In genomic region chr22:20280866-20281265, GRCh38 we compare ENCODE assay signal across 34 cellular contexts.
"Had no signal": no experiment of that assay in that cellular context is flagged by ENCODE, and none has a peak within 500 bp of the region (broad histone marks: within the 10 kb centered on the region; RNA-seq: fewer than 3 reads in every experiment).

No MANE protein-coding gene starts in this region.

- H3K4me3 ChIP-seq: adrenal gland, ascending aorta, body of pancreas, breast epithelium, cardiac muscle cell had no signal

- H3K36me3 ChIP-seq: adrenal gland, ascending aorta, brain microvascular endothelial cell, breast epithelium, cardiac muscle cell had no signal

- H3K27me3 Mint-ChIP-seq: activated naive CD4-positive, alpha-beta T cell treated with anti-CD3 and anti-CD28 coated beads, Interleukin-2, amount 50 U/mL, for 24 hours; activated naive CD8-positive, alpha-beta T cell; activated naive CD8-positive, alpha-beta T cell treated with anti-CD3 and anti-CD28 coated beads for 36 hours; activated naive CD8-positive, alpha-beta T cell treated with anti-CD3 and anti-CD28 coated beads, Interleukin-2, amount 10 ng/mL, durations not matched to agents 7 days and 5 days; activated naive CD8-positive, alpha-beta T cell treated with anti-CD3 and anti-CD28 coated beads, Interleukin-2, amount 50 U/mL, for 24 hours; activated T-cell treated with anti-CD3 and anti-CD28 coated beads, Interleukin-2, amount 50 U/mL, for 24 hours; central memory CD8-positive, alpha-beta T cell had no signal

- H3K9me3 ChIP-seq: adrenal gland, ascending aorta, body of pancreas, breast epithelium had no signal

- H3K4me1 Mint-ChIP-seq: activated naive CD4-positive, alpha-beta T cell treated with anti-CD3 and anti-CD28 coated beads, Interleukin-2, amount 10 ng/mL, durations not matched to agents 7 days and 5 days; activated naive CD4-positive, alpha-beta T cell treated with anti-CD3 and anti-CD28 coated beads, Interleukin-2, amount 50 U/mL, for 24 hours; activated naive CD8-positive, alpha-beta T cell treated with anti-CD3 and anti-CD28 coated beads for 36 hours; activated T-helper 17 cell treated with anti-CD3 and anti-CD28 coated beads, Interleukin-2, amount 50 U/mL, for 72 hours had no signal

- H3K36me3 Mint-ChIP-seq: activated naive CD4-positive, alpha-beta T cell treated with anti-CD3 and anti-CD28 coated beads, Interleukin-2, amount 10 ng/mL, durations not matched to agents 7 days and 5 days; activated naive CD4-positive, alpha-beta T cell treated with anti-CD3 and anti-CD28 coated beads, Interleukin-2, amount 50 U/mL, for 24 hours; activated naive CD4-positive, alpha-beta T cell treated with anti-CD3 and anti-CD28 coated beads, Interleukin-2, amount 50 U/mL, for 72 hours; activated naive CD8-positive, alpha-beta T cell; activated naive CD8-positive, alpha-beta T cell treated with anti-CD3 and anti-CD28 coated beads for 36 hours; activated naive CD8-positive, alpha-beta T cell treated with anti-CD3 and anti-CD28 coated beads, Interleukin-2, amount 10 ng/mL, durations not matched to agents 7 days and 5 days had no signal

- H3K4me3 Mint-ChIP-seq: activated naive CD4-positive, alpha-beta T cell treated with anti-CD3 and anti-CD28 coated beads for 36 hours; activated naive CD4-positive, alpha-beta T cell treated with anti-CD3 and anti-CD28 coated beads, Interleukin-2, amount 10 ng/mL, durations not matched to agents 7 days and 5 days; activated naive CD4-positive, alpha-beta T cell treated with anti-CD3 and anti-CD28 coated beads, Interleukin-2, amount 50 U/mL, for 24 hours; activated naive CD8-positive, alpha-beta T cell; activated naive CD8-positive, alpha-beta T cell treated with anti-CD3 and anti-CD28 coated beads for 36 hours; activated naive CD8-positive, alpha-beta T cell treated with anti-CD3 and anti-CD28 coated beads, Interleukin-2, amount 10 ng/mL, durations not matched to agents 7 days and 5 days; activated naive CD8-positive, alpha-beta T cell treated with anti-CD3 and anti-CD28 coated beads, Interleukin-2, amount 50 U/mL, for 24 hours; activated T-cell treated with anti-CD3 and anti-CD28 coated beads, Interleukin-2, amount 50 U/mL, for 24 hours; activated T-cell treated with anti-CD3 and anti-CD28 coated beads, Interleukin-2, amount 50 U/mL, for 4 hours; activated T-cell treated with anti-CD3 and anti-CD28 coated beads, Interleukin-2, amount 50 U/mL, for 72 hours; activated T-helper 1 cell treated with anti-CD3 and anti-CD28 coated beads, Interleukin-12 subunit alpha, Interleukin-12 subunit beta, Interleukin-2, Interleukin-4 antibody, amounts not matched to agents 30 ng/mL and 10 ng/mL and 1 ng/mL, durations not matched to agents 14 hours and 24 hours and 36 hours; activated T-helper 17 cell treated with anti-CD3 and anti-CD28 coated beads, Interleukin-2, amount 50 U/mL, for 72 hours; central memory CD8-positive, alpha-beta T cell had no signal

- H3K4me1 ChIP-seq: adrenal gland, ascending aorta, body of pancreas, breast epithelium had no signal

- H3K27me3 ChIP-seq: adrenal gland, ascending aorta, body of pancreas, breast epithelium, cardiac muscle cell had no signal

- DNase-seq: activated effector memory CD4-positive, alpha-beta T cell treated with anti-CD3 and anti-CD28 coated beads, Interleukin-2, amount 50 U/mL, for 16 hours; activated effector memory CD4-positive, alpha-beta T cell treated with Interleukin-2 at 50 U/mL for 16 hours; activated gamma-delta T cell; activated gamma-delta T cell treated with Interleukin-2 at 50 U/mL for 16 hours; activated naive CD4-positive, alpha-beta T cell; activated naive CD4-positive, alpha-beta T cell treated with anti-CD3 and anti-CD28 coated beads for 36 hours; activated naive CD4-positive, alpha-beta T cell treated with anti-CD3 and anti-CD28 coated beads, Interleukin-2, amount 10 ng/mL, durations not matched to agents 7 days and 5 days; activated naive CD4-positive, alpha-beta T cell treated with anti-CD3 and anti-CD28 coated beads, Interleukin-2, amount 50 U/mL, for 16 hours; activated naive CD8-positive, alpha-beta T cell treated with anti-CD3 and anti-CD28 coated beads for 36 hours; activated naive CD8-positive, alpha-beta T cell treated with anti-CD3 and anti-CD28 coated beads, Interleukin-2, amount 10 ng/mL, durations not matched to agents 7 days and 5 days; activated naive CD8-positive, alpha-beta T cell treated with anti-CD3 and anti-CD28 coated beads, Interleukin-2, amount 50 U/mL, for 24 hours; activated T-cell treated with anti-CD3 and anti-CD28 coated beads for 4 hours; activated T-cell treated with anti-CD3 and anti-CD28 coated beads, Interleukin-2, amount 50 U/mL, for 1 hour; activated T-cell treated with anti-CD3 and anti-CD28 coated beads, Interleukin-2, amount 50 U/mL, for 24 hours; activated T-cell treated with anti-CD3 and anti-CD28 coated beads, Interleukin-2, amount 50 U/mL, for 4 hours; activated T-cell treated with anti-CD3 and anti-CD28 coated beads, Interleukin-2, amount 50 U/mL, for 48 hours; activated T-cell treated with anti-CD3 and anti-CD28 coated beads, Interleukin-2, amount 50 U/mL, for 72 hours; adrenal gland; amniotic stem cell; aorta; body of pancreas; brain microvascular endothelial cell; central memory CD4-positive, alpha-beta T cell; cerebellar nuclear complex had no signal

- H3K27ac Mint-ChIP-seq: activated naive CD4-positive, alpha-beta T cell treated with anti-CD3 and anti-CD28 coated beads for 36 hours; activated naive CD4-positive, alpha-beta T cell treated with anti-CD3 and anti-CD28 coated beads, Interleukin-2, amount 10 ng/mL, durations not matched to agents 7 days and 5 days; activated naive CD4-positive, alpha-beta T cell treated with anti-CD3 and anti-CD28 coated beads, Interleukin-2, amount 50 U/mL, for 24 hours; activated naive CD4-positive, alpha-beta T cell treated with anti-CD3 and anti-CD28 coated beads, Interleukin-2, amount 50 U/mL, for 72 hours; activated naive CD8-positive, alpha-beta T cell; activated naive CD8-positive, alpha-beta T cell treated with anti-CD3 and anti-CD28 coated beads for 36 hours; activated naive CD8-positive, alpha-beta T cell treated with anti-CD3 and anti-CD28 coated beads, Interleukin-2, amount 10 ng/mL, durations not matched to agents 7 days and 5 days; activated naive CD8-positive, alpha-beta T cell treated with anti-CD3 and anti-CD28 coated beads, Interleukin-2, amount 50 U/mL, for 24 hours; activated T-cell treated with anti-CD3 and anti-CD28 coated beads, Interleukin-2, amount 50 U/mL, for 24 hours; activated T-cell treated with anti-CD3 and anti-CD28 coated beads, Interleukin-2, amount 50 U/mL, for 72 hours; activated T-helper 1 cell treated with anti-CD3 and anti-CD28 coated beads, Interleukin-12 subunit alpha, Interleukin-12 subunit beta, Interleukin-2, Interleukin-4 antibody, amounts not matched to agents 30 ng/mL and 10 ng/mL and 1 ng/mL, durations not matched to agents 14 hours and 24 hours and 36 hours; activated T-helper 17 cell treated with anti-CD3 and anti-CD28 coated beads, Interleukin-2, amount 50 U/mL, for 72 hours; activated T-helper 2 cell treated with anti-CD3 and anti-CD28 coated beads, Interferon-gamma antibody, Interleukin-2, Interleukin-4, amounts not matched to agents 10 μg/mL and 5 μg/mL and 100 μg/mL, durations not matched to agents 14 hours and 24 hours and 36 hours had no signal

- H3K9me3 Mint-ChIP-seq: activated naive CD4-positive, alpha-beta T cell treated with anti-CD3 and anti-CD28 coated beads for 36 hours; activated naive CD4-positive, alpha-beta T cell treated with anti-CD3 and anti-CD28 coated beads, Interleukin-2, amount 10 ng/mL, durations not matched to agents 7 days and 5 days; activated naive CD4-positive, alpha-beta T cell treated with anti-CD3 and anti-CD28 coated beads, Interleukin-2, amount 50 U/mL, for 24 hours; activated naive CD4-positive, alpha-beta T cell treated with anti-CD3 and anti-CD28 coated beads, Interleukin-2, amount 50 U/mL, for 72 hours; activated naive CD8-positive, alpha-beta T cell treated with anti-CD3 and anti-CD28 coated beads for 36 hours; activated naive CD8-positive, alpha-beta T cell treated with anti-CD3 and anti-CD28 coated beads, Interleukin-2, amount 10 ng/mL, durations not matched to agents 7 days and 5 days; activated naive CD8-positive, alpha-beta T cell treated with anti-CD3 and anti-CD28 coated beads, Interleukin-2, amount 50 U/mL, for 24 hours; activated T-cell treated with anti-CD3 and anti-CD28 coated beads, Interleukin-2, amount 50 U/mL, for 24 hours; activated T-cell treated with anti-CD3 and anti-CD28 coated beads, Interleukin-2, amount 50 U/mL, for 4 hours; activated T-cell treated with anti-CD3 and anti-CD28 coated beads, Interleukin-2, amount 50 U/mL, for 72 hours; activated T-helper 1 cell treated with anti-CD3 and anti-CD28 coated beads, Interleukin-12 subunit alpha, Interleukin-12 subunit beta, Interleukin-2, Interleukin-4 antibody, amounts not matched to agents 30 ng/mL and 10 ng/mL and 1 ng/mL, durations not matched to agents 14 hours and 24 hours and 36 hours; activated T-helper 17 cell treated with anti-CD3 and anti-CD28 coated beads, Interleukin-2, amount 50 U/mL, for 72 hours; activated T-helper 2 cell treated with anti-CD3 and anti-CD28 coated beads, Interferon-gamma antibody, Interleukin-2, Interleukin-4, amounts not matched to agents 10 μg/mL and 5 μg/mL and 100 μg/mL, durations not matched to agents 14 hours and 24 hours and 36 hours; central memory CD8-positive, alpha-beta T cell had no signal

- H3K27ac ChIP-seq: adrenal gland, ascending aorta, body of pancreas, brain microvascular endothelial cell, breast epithelium, cardiac muscle cell had no signal
